In genomic region chr19:16737909-16738308, GRCh38 we compare ENCODE assay signal across 1 cellular context.
TF ChIP-seq lines count a peak whose summit lies in the region.

No MANE protein-coding gene starts in this region.

TF ChIP-seq in HepG2, 621 proteins besides CTCF, POLR2A, EP300 and RAD21 (continued from another document):
- TF ChIP-seq ZHX1 (CRISPR knock-in tag; IDR thresholded peaks at IDR 0.05; ENCODE audit: low read depth) (no peak), RERE (CRISPR knock-in tag; IDR thresholded peaks at IDR 0.05; ENCODE audit: low read depth) (no peak), ZNF24 (IDR thresholded peaks at IDR 0.05) (no peak), FOXK1 (CRISPR knock-in tag; IDR thresholded peaks at IDR 0.05; ENCODE audit: borderline replicate concordance, low read depth) (0 out of 2 replicates have a peak, but pooled peaks have one; percentile 37), ZNF790 (CRISPR knock-in tag; IDR thresholded peaks at IDR 0.05; ENCODE audit: borderline replicate concordance) (no peak), DNMT1 (CRISPR knock-in tag; IDR thresholded peaks at IDR 0.05) (no peak), FOXA3 (CRISPR knock-in tag; IDR thresholded peaks at IDR 0.05) (peak; percentile 33; the same call in 1 of the 2 replicates), MAX (IDR thresholded peaks at IDR 0.05) (no peak), NKX3-1 (CRISPR knock-in tag; IDR thresholded peaks at IDR 0.05) (no peak)
- TF ChIP-seq, protein P1, sequence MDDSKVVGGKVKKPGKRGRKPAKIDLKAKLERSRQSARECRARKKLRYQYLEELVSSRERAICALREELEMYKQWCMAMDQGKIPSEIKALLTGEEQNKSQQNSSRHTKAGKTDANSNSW (CRISPR knock-in tag; IDR thresholded peaks at IDR 0.05; ENCODE audit: borderline replicate concordance): no peak
- TF ChIP-seq, protein P2, sequence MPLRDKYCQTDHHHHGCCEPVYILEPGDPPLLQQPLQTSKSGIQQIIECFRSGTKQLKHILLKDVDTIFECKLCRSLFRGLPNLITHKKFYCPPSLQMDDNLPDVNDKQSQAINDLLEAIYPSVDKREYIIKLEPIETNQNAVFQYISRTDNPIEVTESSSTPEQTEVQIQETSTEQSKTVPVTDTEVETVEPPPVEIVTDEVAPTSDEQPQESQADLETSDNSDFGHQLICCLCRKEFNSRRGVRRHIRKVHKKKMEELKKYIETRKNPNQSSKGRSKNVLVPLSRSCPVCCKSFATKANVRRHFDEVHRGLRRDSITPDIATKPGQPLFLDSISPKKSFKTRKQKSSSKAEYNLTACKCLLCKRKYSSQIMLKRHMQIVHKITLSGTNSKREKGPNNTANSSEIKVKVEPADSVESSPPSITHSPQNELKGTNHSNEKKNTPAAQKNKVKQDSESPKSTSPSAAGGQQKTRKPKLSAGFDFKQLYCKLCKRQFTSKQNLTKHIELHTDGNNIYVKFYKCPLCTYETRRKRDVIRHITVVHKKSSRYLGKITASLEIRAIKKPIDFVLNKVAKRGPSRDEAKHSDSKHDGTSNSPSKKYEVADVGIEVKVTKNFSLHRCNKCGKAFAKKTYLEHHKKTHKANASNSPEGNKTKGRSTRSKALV (CRISPR knock-in tag; IDR thresholded peaks at IDR 0.05): no peak
